Comparison of ENCODE assay signal across 12 cellular contexts in genomic region chr7:24701232-24701898, GRCh38. TPM values are rescaled to one million over a fixed set of nuclear protein-coding genes. Genes with fewer than 3 reads are reported as not detected.
DNase-seq lines count a peak whose midpoint lies in the region; ATAC-seq, FAIRE-seq and TF ChIP-seq lines count a peak whose summit lies in the region.
"Had no signal": no experiment of that assay in that cellular context is flagged by ENCODE, and none has a peak within 500 bp of the region (broad histone marks: within the 10 kb centered on the region; RNA-seq: fewer than 3 reads in every experiment).

No MANE protein-coding gene starts in this region.

- no peak for TF ChIP-seq POLR2A in HepG2 (IDR thresholded peaks at IDR 0.05; ENCODE audit: insufficient read depth in 1 of 2, low read depth in 2 of 2, low read length in 2 of 2)
- TF ChIP-seq POLR2A in sigmoid colon (IDR thresholded peaks at IDR 0.05): no peak

- H3K27ac ChIP-seq in HepG2 (ENCODE audit: extremely low read length, insufficient read depth, low read length) (peak overlapping the region; percentile 28), sigmoid colon (no peak overlapping the region)
- H3K27ac ChIP-seq: tibial artery had no signal

- H3K27me3 ChIP-seq in HepG2 (ENCODE audit: control insufficient read depth in 1 of 2, insufficient read depth in 2 of 2, low read length in 2 of 2) (no peaks in the 10 kb centered on the region), sigmoid colon (no peaks in the 10 kb centered on the region)
- H3K27me3 ChIP-seq: tibial artery had no signal

- H3K4me1 ChIP-seq in HepG2 (ENCODE audit: insufficient read depth, low read length) (peaks cover 22% of the 10 kb centered on the region), sigmoid colon (peaks cover 0 to 39% (median 23%) of the 10 kb centered on the region in 4 donors)

- no peaks in the 10 kb centered on the region for H3K9me3 ChIP-seq in HepG2 (ENCODE audit: low read length)
- no peaks in the 10 kb centered on the region for H3K9me3 ChIP-seq in sigmoid colon
- H3K9me3 ChIP-seq: tibial artery had no signal

- H3K4me1 Mint-ChIP-seq in brain: peaks cover 79% of the 10 kb centered on the region
- H3K4me1 Mint-ChIP-seq: activated naive CD4-positive, alpha-beta T cell treated with anti-CD3 and anti-CD28 coated beads, Interleukin-2, amount 50 U/mL, for 24 hours had no signal

- H3K36me3 Mint-ChIP-seq in brain: peaks cover 3% of the 10 kb centered on the region
- H3K36me3 Mint-ChIP-seq: activated naive CD4-positive, alpha-beta T cell treated with anti-CD3 and anti-CD28 coated beads, Interleukin-2, amount 50 U/mL, for 24 hours had no signal

- CTCF ChIA-PET in HepG2 (lab: Yijun Ruan, JAX; ENCODE audit: low intra/inter-chr PET ratio, low total read pairs): no interaction called here

- BruUV-seq in HepG2 (replicated peaks; lab: Mats Ljungman, UMichigan): no TSS peak

- no peaks in the 10 kb centered on the region for H3K9me3 Mint-ChIP-seq in brain
- H3K9me3 Mint-ChIP-seq: activated naive CD4-positive, alpha-beta T cell treated with anti-CD3 and anti-CD28 coated beads, Interleukin-2, amount 50 U/mL, for 24 hours had no signal

- no peak overlapping the region for H3K4me3 ChIP-seq in HepG2 (replicated peaks in 1 of 3; ENCODE audit: insufficient read depth in 1 of 3, low read depth in 2 of 3, low read length in 3 of 3)
- no peak overlapping the region for H3K4me3 ChIP-seq in sigmoid colon
- H3K4me3 ChIP-seq: tibial artery had no signal

- H3K36me3 ChIP-seq in HepG2 (replicated peaks in 1 of 2; ENCODE audit: control insufficient read depth in 1 of 2, insufficient read depth in 2 of 2, low read length in 2 of 2) (no peaks in the 10 kb centered on the region; a peak in 1 of 5 replicates), sigmoid colon (no peaks in the 10 kb centered on the region)

- in situ Hi-C loops in HepG2 (cut with HindIII; ENCODE audit: extremely low pct_ligation_motif_present, low pct_unique_long_range_greater_than_20kb): no loop called here

- ATAC-seq in HepG2 (no peak; the same call in 2 of the 3 replicates), HG03439 (IDR thresholded peaks at IDR 0.05; ENCODE audit: unreplicated experiment) (no peak)

- peak; percentile 75 for DNase-seq in AG08395 (ENCODE audit: low spot score)
- DNase-seq in HTR-8/SVneo (ENCODE audit: insufficient read length, low spot score): peak; percentile 82
- DNase-seq in HepG2 (ENCODE audit: low spot score): no peak
- no peak for DNase-seq in stimulated activated naive CD4-positive, alpha-beta T cell treated with Interleukin-2 at 50 U/mL for 16 hours (lab: John Stamatoyannopoulos, UW)
- no peak for DNase-seq in sigmoid colon
- no peak for DNase-seq in cortex of kidney (lab: John Stamatoyannopoulos, UW)
- DNase-seq: retina, T-helper 1 cell, tibial artery had no signal

- H3K27ac Mint-ChIP-seq in brain: peak overlapping the region; percentile 21 to 85 (median 77)
- H3K27ac Mint-ChIP-seq: activated naive CD4-positive, alpha-beta T cell treated with anti-CD3 and anti-CD28 coated beads, Interleukin-2, amount 50 U/mL, for 24 hours had no signal

- FAIRE-seq in HTR-8/SVneo (lab: Jason Lieb, UNC): peak; percentile 85
- FAIRE-seq in HepG2 (lab: Jason Lieb, UNC): no peak

- 85% methylated on average over 2 of the region's 2 CpGs for WGBS in HepG2 (ENCODE audit: low lambda C conversion rate)
- WGBS in sigmoid colon, 2 donors: 85 to 90% methylated on average over 2 of the region's 2 CpGs

- peak overlapping the region in 3 of 5 experiments; percentile 0 to 33 (median 5) for H3K4me3 Mint-ChIP-seq in brain
- H3K4me3 Mint-ChIP-seq: activated naive CD4-positive, alpha-beta T cell treated with anti-CD3 and anti-CD28 coated beads, Interleukin-2, amount 50 U/mL, for 24 hours had no signal

- H4K20me1 ChIP-seq in HepG2 (ENCODE audit: insufficient read depth, low read length): no peaks in the 10 kb centered on the region

- H3K79me2 ChIP-seq in HepG2 (ENCODE audit: insufficient read depth, low read length): no peaks in the 10 kb centered on the region

- no peaks in the 10 kb centered on the region for H3K27me3 Mint-ChIP-seq in brain
- H3K27me3 Mint-ChIP-seq: activated naive CD4-positive, alpha-beta T cell treated with anti-CD3 and anti-CD28 coated beads, Interleukin-2, amount 50 U/mL, for 24 hours had no signal

- H3K4me2 ChIP-seq in HepG2 (ENCODE audit: low read depth, low read length): peak overlapping the region; percentile 25; the same call in 1 of the 2 replicates

- H2AFZ ChIP-seq in HepG2 (ENCODE audit: low read length): no peak overlapping the region

- TF ChIP-seq EP300 in HepG2 (IDR thresholded peaks at IDR 0.05; ENCODE audit: low read depth in 2 of 2, low read length in 2 of 2) (no peak), HepG2 (CRISPR knock-in tag; IDR thresholded peaks at IDR 0.05; ENCODE audit: borderline replicate concordance) (no peak), sigmoid colon (IDR thresholded peaks at IDR 0.05) (no peak)

- H3K9ac ChIP-seq in HepG2 (ENCODE audit: insufficient read depth, low read depth, low read length): no peak overlapping the region

- TF ChIP-seq CTCF in brain (conservative IDR thresholded peaks at IDR 0.05) (no peak), HepG2 (CRISPR knock-in tag; IDR thresholded peaks at IDR 0.05) (no peak), sigmoid colon (IDR thresholded peaks at IDR 0.05) (no peak)

- intact Hi-C loops in HepG2 (cut with micrococcal nuclease; ENCODE audit: unreplicated experiment): no loop called here
- intact Hi-C loops in sigmoid colon (cut with DNase I): no loop called here

- TF ChIP-seq RAD21 in HepG2 (CRISPR knock-in tag; IDR thresholded peaks at IDR 0.05): no peak

- POLR2A ChIA-PET in HepG2 (lab: Yijun Ruan, JAX): no interaction called here

TF ChIP-seq in HepG2, 621 proteins besides CTCF, POLR2A, EP300 and RAD21:
- no peak for TF ChIP-seq NR0B2 (CRISPR knock-in tag; IDR thresholded peaks at IDR 0.05)
- TF ChIP-seq ZFY (CRISPR knock-in tag; IDR thresholded peaks at IDR 0.05): 0 out of 2 replicates have a peak, but pooled peaks have one; percentile 4
- TF ChIP-seq TEAD3 (CRISPR knock-in tag; optimal IDR thresholded peaks at IDR 0.05; ENCODE audit: borderline replicate concordance): peak; percentile 26
- TF ChIP-seq SNAI1 (CRISPR knock-in tag; IDR thresholded peaks at IDR 0.05; ENCODE audit: borderline replicate concordance): no peak
- no peak for TF ChIP-seq SIX4 (CRISPR knock-in tag; IDR thresholded peaks at IDR 0.05)

RNA-seq across cellular contexts. Expression of gene GSDME, which starts 55.9 kb away (rescaled TPM):
- polyA plus RNA-seq in brain (ENCODE audit: insufficient read depth, low read depth, low replicate concordance) (5.5 TPM), HepG2 (2011; rRNA removed) (27.2 and 28.2 TPM in 2 replicates), sigmoid colon (1 to 10 TPM; 1.6 to 4.2 (median 2.6) TPM)
- total RNA-seq in HepG2 (2016; rRNA removed; fragmentation: Illumina TruSeq; extraction: Trizol) (19.2 and 30.0 TPM in 2 replicates), sigmoid colon (10 to 100 TPM in 3 of 4 donors, 1 to 10 TPM in 1; 7.1 to 11.9 (median 11.0) TPM)
- 3.4 and 5.0 TPM in 2 replicates for total RNA-seq in HepG2 (2016; cell fraction: cytosol; rRNA removed; fragmentation: Illumina TruSeq; extraction: Trizol; ENCODE audit: low read depth)
- 20.2 and 27.5 TPM in 2 replicates for total RNA-seq in HepG2 (2016; cell fraction: insoluble cytoplasmic fraction; rRNA removed; fragmentation: Illumina TruSeq; extraction: Trizol)
- total RNA-seq in HepG2 (2016; cell fraction: membrane; rRNA removed; fragmentation: Illumina TruSeq; extraction: Trizol): 8.4 and 9.3 TPM in 2 replicates
- total RNA-seq in HepG2 (2016; cell fraction: nucleus; rRNA removed; fragmentation: Illumina TruSeq; extraction: Trizol): 15.5 and 19.2 TPM in 2 replicates
- polyA plus RNA-seq in HepG2 (2011; cell fraction: cytosol; rRNA removed): 21.7 and 24.2 TPM in 2 replicates
- 56.7 and 59.2 TPM in 2 replicates for polyA plus RNA-seq in HepG2 (2011; cell fraction: nucleus; rRNA removed)
- 16.9 and 17.5 TPM in 2 replicates for polyA plus RNA-seq in HepG2 (2012)
- 2.6 and 3.4 TPM in 2 replicates for polyA plus RNA-seq in HepG2 (2016; cell fraction: cytosol; fragmentation: Illumina TruSeq; extraction: Trizol; ENCODE audit: low read depth)
- 35.8 and 38.3 TPM in 2 replicates for polyA plus RNA-seq in HepG2 (2016; cell fraction: insoluble cytoplasmic fraction; fragmentation: Illumina TruSeq; extraction: Trizol; ENCODE audit: low read depth)
- 6.0 and 6.2 TPM in 2 replicates for polyA plus RNA-seq in HepG2 (2016; cell fraction: membrane; fragmentation: Illumina TruSeq; extraction: Trizol; ENCODE audit: low read depth)
- polyA plus RNA-seq in HepG2 (2016; cell fraction: nucleus; fragmentation: Illumina TruSeq; extraction: Trizol; ENCODE audit: insufficient read depth, low read depth): 30.3 and 31.2 TPM in 2 replicates
- polyA minus RNA-seq in HepG2 (2011; rRNA and poly(A)+ RNA removed; ENCODE audit: low replicate concordance): 30.0 and 31.2 TPM in 2 replicates
- 7.8 and 10.8 TPM in 2 replicates for polyA minus RNA-seq in HepG2 (2011; cell fraction: cytosol; rRNA and poly(A)+ RNA removed)
- 47.3 and 58.2 TPM in 2 replicates for polyA minus RNA-seq in HepG2 (2011; cell fraction: nucleus; rRNA and poly(A)+ RNA removed)

Comparison
In these comparisons a context has a peak if more than half of its experiments do, and no peak if none do; other contexts are left out.
1. DNase-seq: peak in AG08395 (single experiment) and HTR-8/SVneo (single experiment); none in HepG2 (single experiment), stimulated activated naive CD4-positive, alpha-beta T cell treated with Interleukin-2 at 50 U/mL for 16 hours (single experiment), sigmoid colon (single experiment) and cortex of kidney (single experiment).